ENCODE assay signal across 18 cellular contexts in genomic region chr11:24837112-24837511, GRCh38.
DNase-seq lines count a peak whose midpoint lies in the region; ATAC-seq and TF ChIP-seq lines count a peak whose summit lies in the region.
"Had no signal": no experiment of that assay in that cellular context is flagged by ENCODE, and none has a peak within 500 bp of the region (broad histone marks: within the 10 kb centered on the region; RNA-seq: fewer than 3 reads in every experiment).

No MANE protein-coding gene starts in this region.

- H3K4me3 ChIP-seq in OCI-LY3 (ENCODE audit: low read length) (no peak overlapping the region), adipocyte (ENCODE audit: low read length) (no peak overlapping the region), neural progenitor cell (no peak overlapping the region)
- H3K4me3 ChIP-seq: A549; BLaER1 treated with 17β-estradiol and CSF1 and Interleukin-3, amounts not matched to agents 10 nM and 100 nM; GM12878 had no signal

- ATAC-seq in HG03095 (IDR thresholded peaks at IDR 0.05; ENCODE audit: unreplicated experiment) = no peak
- ATAC-seq: A549; CD8-positive, alpha-beta T cell; GM12878 had no signal

- no peaks in the 10 kb centered on the region for H3K36me3 ChIP-seq in OCI-LY3 (replicated peaks; ENCODE audit: low read depth, low read length)
- no peaks in the 10 kb centered on the region for H3K36me3 ChIP-seq in adipocyte (ENCODE audit: control insufficient read depth, insufficient read depth, low read length, severe bottlenecking)
- no peaks in the 10 kb centered on the region for H3K36me3 ChIP-seq in neural progenitor cell
- H3K36me3 ChIP-seq: BLaER1 treated with 17β-estradiol and CSF1 and Interleukin-3, amounts not matched to agents 10 nM and 100 nM had no signal

- H4K20me1 ChIP-seq in OCI-LY3 (ENCODE audit: insufficient read depth, low read length) (no peaks in the 10 kb centered on the region), neural progenitor cell (ENCODE audit: low read depth) (no peaks in the 10 kb centered on the region)
- H4K20me1 ChIP-seq: BLaER1 treated with 17β-estradiol and CSF1 and Interleukin-3, amounts not matched to agents 10 nM and 100 nM had no signal

- no peaks in the 10 kb centered on the region for H3K9me3 ChIP-seq in OCI-LY3 (ENCODE audit: insufficient read depth, low read length)
- no peaks in the 10 kb centered on the region for H3K9me3 ChIP-seq in adipocyte (ENCODE audit: control insufficient read depth, low read length)
- H3K9me3 ChIP-seq in neural progenitor cell (ENCODE audit: low read depth) = no peaks in the 10 kb centered on the region
- H3K9me3 ChIP-seq: A549; BLaER1 treated with 17β-estradiol and CSF1 and Interleukin-3, amounts not matched to agents 10 nM and 100 nM; Caco-2 had no signal

- no peak overlapping the region for H3K9ac ChIP-seq in OCI-LY3 (ENCODE audit: low read length)
- H3K9ac ChIP-seq in adipocyte (ENCODE audit: low read length) = no peak overlapping the region
- H3K9ac ChIP-seq in neural progenitor cell = no peak overlapping the region
- H3K9ac ChIP-seq: BLaER1 treated with 17β-estradiol and CSF1 and Interleukin-3, amounts not matched to agents 10 nM and 100 nM had no signal

- H3K27me3 Mint-ChIP-seq in neural progenitor cell (ENCODE audit: insufficient read depth, low read depth) = peaks cover 2% of the 10 kb centered on the region
- H3K27me3 Mint-ChIP-seq: B cell; CD4-positive, alpha-beta T cell had no signal

- H3K4me1 Mint-ChIP-seq in neural progenitor cell = no peaks in the 10 kb centered on the region
- H3K4me1 Mint-ChIP-seq: B cell had no signal

- H3K79me2 ChIP-seq in OCI-LY3 (ENCODE audit: low read length) = no peaks in the 10 kb centered on the region
- H3K79me2 ChIP-seq in neural progenitor cell (ENCODE audit: low read depth) = no peaks in the 10 kb centered on the region

- H2AFZ ChIP-seq in OCI-LY3 (ENCODE audit: low read depth, low read length) = 0 out of 2 replicates have a peak overlapping the region, but pooled peaks have one; percentile 27
- H2AFZ ChIP-seq in neural progenitor cell (replicated peaks) = no peak overlapping the region

- H3K27ac Mint-ChIP-seq in neural progenitor cell = no peak overlapping the region
- H3K27ac Mint-ChIP-seq: B cell; CD4-positive, alpha-beta T cell; CD8-positive, alpha-beta T cell had no signal

- no peaks in the 10 kb centered on the region for H3K27me3 ChIP-seq in OCI-LY3 (ENCODE audit: low read depth, low read length)
- H3K27me3 ChIP-seq in adipocyte (replicated peaks; ENCODE audit: control insufficient read depth, insufficient read depth, low read length) = no peaks in the 10 kb centered on the region
- no peaks in the 10 kb centered on the region for H3K27me3 ChIP-seq in neural progenitor cell
- H3K27me3 ChIP-seq: BLaER1 treated with 17β-estradiol and CSF1 and Interleukin-3, amounts not matched to agents 10 nM and 100 nM had no signal

- no peaks in the 10 kb centered on the region for H3F3A ChIP-seq in neural progenitor cell (ENCODE audit: low read depth)

- H3K27ac ChIP-seq in OCI-LY3 (ENCODE audit: low read length) (no peak overlapping the region), neural progenitor cell (no peak overlapping the region)
- H3K27ac ChIP-seq: A549; BLaER1 treated with 17β-estradiol and CSF1 and Interleukin-3, amounts not matched to agents 10 nM and 100 nM; C4-2B had no signal

- H3K4me1 ChIP-seq in OCI-LY3 (ENCODE audit: low read length) (no peaks in the 10 kb centered on the region), adipocyte (ENCODE audit: control insufficient read depth, insufficient read depth, low read length) (no peaks in the 10 kb centered on the region), neural progenitor cell (no peaks in the 10 kb centered on the region)
- H3K4me1 ChIP-seq: A549; BLaER1 treated with 17β-estradiol and CSF1 and Interleukin-3, amounts not matched to agents 10 nM and 100 nM; Caco-2 had no signal

- no peaks in the 10 kb centered on the region for H3K36me3 Mint-ChIP-seq in neural progenitor cell
- H3K36me3 Mint-ChIP-seq: CD8-positive, alpha-beta T cell had no signal

- no peak overlapping the region for H3K4me3 Mint-ChIP-seq in neural progenitor cell
- H3K4me3 Mint-ChIP-seq: B cell; CD4-positive, alpha-beta T cell; CD8-positive, alpha-beta T cell had no signal

- TF ChIP-seq CTCF in OCI-LY3 (IDR thresholded peaks at IDR 0.05; ENCODE audit: low read depth, low read length) = no peak
- no peak for TF ChIP-seq CTCF in neural progenitor cell (IDR thresholded peaks at IDR 0.05)

- H3K4me2 ChIP-seq in OCI-LY3 (ENCODE audit: low read length) = no peak overlapping the region
- H3K4me2 ChIP-seq in neural progenitor cell = no peak overlapping the region
- H3K4me2 ChIP-seq: A549; BLaER1 treated with 17β-estradiol and CSF1 and Interleukin-3, amounts not matched to agents 10 nM and 100 nM had no signal

- H3K9me3 Mint-ChIP-seq in neural progenitor cell = no peaks in the 10 kb centered on the region

- DNase-seq in ELR (ENCODE audit: low read depth) = peak; percentile 13
- DNase-seq in adipocyte (ENCODE audit: low read depth) = peak; percentile 8
- no peak for DNase-seq in activated CD4-positive, alpha-beta T cell treated with anti-CD3 and anti-CD28 coated beads for 4 hours
- no peak for DNase-seq in neural progenitor cell (ENCODE audit: low spot score)
- DNase-seq: AML-193; Caco-2; Calu3; CD4-positive, alpha-beta T cell; CD8-positive, alpha-beta T cell; DMS79 treated with DMSO at 0.1 percent for 48 hours; GDM1 had no signal

Comparison
In these comparisons a context has a peak if more than half of its experiments do, and no peak if none do; other contexts are left out.
1. DNase-seq: peak in ELR (single experiment) and adipocyte (single experiment); none in activated CD4-positive, alpha-beta T cell treated with anti-CD3 and anti-CD28 coated beads for 4 hours (0 of 2) and neural progenitor cell (single experiment).